In the genomic region with DNA sequence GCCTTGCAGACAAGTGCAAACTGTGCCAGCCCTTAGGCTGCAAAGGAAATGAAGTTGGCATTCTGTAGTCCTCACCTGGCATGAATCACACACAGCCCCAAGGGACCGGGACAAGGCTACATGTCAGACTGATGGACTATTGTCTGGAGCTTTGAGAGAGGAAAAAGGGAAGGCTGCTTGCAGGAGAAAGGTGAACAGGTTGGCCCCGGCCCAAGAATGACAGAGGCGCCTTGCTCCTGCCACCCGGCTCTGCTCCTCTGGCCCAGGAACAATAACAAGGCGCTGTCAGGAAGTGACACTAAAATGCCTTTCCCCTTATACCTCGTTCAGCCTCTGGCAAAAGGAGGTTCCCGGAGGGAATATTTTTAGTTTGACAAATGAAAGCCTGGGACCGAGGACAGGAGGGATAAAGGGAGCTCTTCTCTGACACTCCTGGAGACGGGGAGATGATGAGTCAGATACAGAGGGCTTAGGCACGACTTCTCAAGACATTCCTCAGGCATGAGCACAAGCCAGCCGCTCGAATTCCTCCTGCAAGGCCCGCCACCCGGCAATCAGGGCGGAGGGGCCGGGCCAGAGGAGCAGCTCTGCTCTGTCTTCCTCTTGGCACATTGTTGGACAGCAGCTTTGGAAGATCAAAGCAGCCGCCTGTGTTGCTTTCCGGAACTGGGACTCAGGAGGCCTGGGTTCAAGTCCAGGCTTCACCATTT, we compare ENCODE assay signal across 9 cellular contexts.
DNase-seq lines count a peak whose midpoint lies in the region; ATAC-seq and TF ChIP-seq lines count a peak whose summit lies in the region.
"Had no signal": no experiment of that assay in that cellular context is flagged by ENCODE, and none has a peak within 500 bp of the region (broad histone marks: within the 10 kb centered on the region; RNA-seq: fewer than 3 reads in every experiment).

No MANE protein-coding gene starts in this region.

- H3K4me1 ChIP-seq in left lung (peaks cover 8 to 10% of the 10 kb centered on the region in 2 donors), aorta (ENCODE audit: control insufficient read depth in 1 of 2, insufficient read depth in 2 of 2, low read length in 2 of 2) (no peaks in the 10 kb centered on the region)

- H3K27me3 ChIP-seq in left lung (no peaks in the 10 kb centered on the region), aorta (ENCODE audit: control insufficient read depth in 1 of 2, insufficient read depth in 2 of 2, low read length in 1 of 2) (no peaks in the 10 kb centered on the region)

- H3K4me3 ChIP-seq in left lung (no peak overlapping the region), aorta (ENCODE audit: low read length in 2 of 2) (no peak overlapping the region)

- in situ Hi-C loops in T47D (cut with HindIII; ENCODE audit: low pct_unique_long_range_greater_than_20kb, low sequenced_read_pairs) = no loop called here

- TF ChIP-seq CTCF in left lung (IDR thresholded peaks at IDR 0.05) = no peak

- peak; percentile 92 for ATAC-seq in left lung
- ATAC-seq in aorta (ENCODE audit: low FRiP score) = peak; percentile 83

- H3K27ac ChIP-seq in left lung = peak overlapping the region in 1 of 2 donors; percentile 13
- H3K27ac ChIP-seq in aorta (ENCODE audit: low read depth in 1 of 2, low read length in 2 of 2) = peak overlapping the region in 1 of 2 donors; percentile 46

- H3K36me3 ChIP-seq in left lung (no peaks in the 10 kb centered on the region), aorta (ENCODE audit: control insufficient read depth in 1 of 2, insufficient read depth in 2 of 2, low read length in 1 of 2) (no peaks in the 10 kb centered on the region)

- intact Hi-C loops in left lung (cut with DNase I) (no loop called here), aorta (cut with DNase I) (no loop called here)

- H3K9me3 ChIP-seq in left lung = no peaks in the 10 kb centered on the region
- no peaks in the 10 kb centered on the region for H3K9me3 ChIP-seq in aorta (ENCODE audit: control insufficient read depth, low read length)

- DNase-seq in NCI-H82 (lab: John Stamatoyannopoulos, UW) = peak; percentile 12
- no peak for DNase-seq in NCI-H82 treated with DMSO at 0.1 percent for 48 hours (lab: John Stamatoyannopoulos, UW; ENCODE audit: unreplicated experiment)
- peak; percentile 54 to 84 for DNase-seq in T47D (ENCODE audit: low read depth in 1 of 2, low spot score in 1 of 2)
- peak; percentile 63 to 83 for DNase-seq in left lung
- DNase-seq in aorta = peak; percentile 74 to 80
- DNase-seq in Kasumi-1 (lab: John Stamatoyannopoulos, UW) = no peak
- DNase-seq in NCI-H187 treated with DMSO at 0.1 percent for 48 hours (lab: John Stamatoyannopoulos, UW) = no peak
- DNase-seq in NCI-H510A (lab: John Stamatoyannopoulos, UW) = no peak
- DNase-seq: CD4-positive, CD25-positive, alpha-beta regulatory T cell had no signal

- whole genome bisulfite sequencing in aorta, 2 donors = 7 to 11% methylated on average over 18 of the region's 18 CpGs

Comparison
In these comparisons a context has a peak if more than half of its experiments do, and no peak if none do; other contexts are left out.
1. DNase-seq: peak in NCI-H82 (single experiment), T47D (2 of 2), left lung (2 of 2) and aorta (2 of 2); none in NCI-H82 treated with DMSO at 0.1 percent for 48 hours (single experiment), Kasumi-1 (0 of 2), NCI-H187 treated with DMSO at 0.1 percent for 48 hours (single experiment) and NCI-H510A (single experiment).